ENCODE assay signal across 17 cellular contexts in genomic region chr17:48760411-48760810, GRCh38. TPM values are rescaled to one million over a fixed set of nuclear protein-coding genes. Genes with fewer than 3 reads are reported as not detected.
"Had no signal": no experiment of that assay in that cellular context is flagged by ENCODE, and none has a peak within 500 bp of the region (broad histone marks: within the 10 kb centered on the region; RNA-seq: fewer than 3 reads in every experiment).

No MANE protein-coding gene starts in this region.

- H3K36me3 ChIP-seq: left ventricle myocardium inferior, ovary had no signal

- H3K36me3 Mint-ChIP-seq: stimulated activated effector memory CD8-positive, alpha-beta T cell treated with anti-CD3 and anti-CD28 coated beads, Interleukin-12 subunit alpha, Interleukin-12 subunit beta, amount 100 ng/mL, for 72 hours had no signal

- DNase-seq: activated CD4-positive, alpha-beta T cell treated with anti-CD3 and anti-CD28 coated beads, Interleukin-2, amount 50 U/mL, for 4 hours; activated CD4-positive, CD25-positive, alpha-beta regulatory T cell treated with anti-CD3 and anti-CD28 coated beads, Interleukin-2, amount 50 U/mL, for 72 hours; activated gamma-delta T cell; activated T-cell treated with anti-CD3 and anti-CD28 coated beads, Interleukin-2, amount 50 U/mL, for 24 hours; cerebellar nuclear complex; dorsolateral prefrontal cortex; left ventricle myocardium inferior; mesenchymal stem cell; trophoblast cell had no signal

- H3K27me3 ChIP-seq: ovary had no signal

- H3K4me3 Mint-ChIP-seq: activated naive CD8-positive, alpha-beta T cell; activated T-cell treated with anti-CD3 and anti-CD28 coated beads, Interleukin-2, amount 50 U/mL, for 24 hours; neural crest cell; stimulated activated effector memory CD8-positive, alpha-beta T cell treated with anti-CD3 and anti-CD28 coated beads, Interleukin-12 subunit alpha, Interleukin-12 subunit beta, amount 100 ng/mL, for 72 hours had no signal

- ATAC-seq: stimulated activated effector memory CD8-positive, alpha-beta T cell treated with anti-CD3 and anti-CD28 coated beads, Interleukin-12 subunit alpha, Interleukin-12 subunit beta, amount 100 ng/mL, for 72 hours had no signal

- H3K27ac ChIP-seq: dorsolateral prefrontal cortex, left ventricle myocardium inferior, ovary had no signal

- H3K4me3 ChIP-seq: dorsolateral prefrontal cortex, left ventricle myocardium inferior, ovary, smooth muscle cell had no signal

- H3K27ac Mint-ChIP-seq: activated naive CD8-positive, alpha-beta T cell; activated T-cell treated with anti-CD3 and anti-CD28 coated beads, Interleukin-2, amount 50 U/mL, for 24 hours; stimulated activated effector memory CD8-positive, alpha-beta T cell treated with anti-CD3 and anti-CD28 coated beads, Interleukin-12 subunit alpha, Interleukin-12 subunit beta, amount 100 ng/mL, for 72 hours had no signal

- H3K4me1 Mint-ChIP-seq: neural crest cell; stimulated activated effector memory CD8-positive, alpha-beta T cell treated with anti-CD3 and anti-CD28 coated beads, Interleukin-12 subunit alpha, Interleukin-12 subunit beta, amount 100 ng/mL, for 72 hours had no signal

- H3K9me3 Mint-ChIP-seq: activated T-cell treated with anti-CD3 and anti-CD28 coated beads, Interleukin-2, amount 50 U/mL, for 24 hours; neural crest cell; stimulated activated effector memory CD8-positive, alpha-beta T cell treated with anti-CD3 and anti-CD28 coated beads, Interleukin-12 subunit alpha, Interleukin-12 subunit beta, amount 100 ng/mL, for 72 hours had no signal

- H3K9me3 ChIP-seq: left ventricle myocardium inferior, ovary had no signal

RNA-seq across cellular contexts. Expression of gene HOXB13, which starts 31.9 kb away (rescaled TPM):
- total RNA-seq: dorsolateral prefrontal cortex; left ventricle myocardium inferior; neural crest cell; T-helper 1 cell treated with Interleukin-12 subunit alpha and Interleukin-12 subunit beta and Interleukin-4 antibody, amounts not matched to agents 30 ng/mL and 1 ng/mL, for 36 hours had no signal

RNA-seq across cellular contexts. Expression of gene PRAC2, which starts 37.4 kb away (rescaled TPM):
- total RNA-seq: dorsolateral prefrontal cortex; left ventricle myocardium inferior; myocyte; neural crest cell; ovary; T-helper 1 cell treated with Interleukin-12 subunit alpha and Interleukin-12 subunit beta and Interleukin-4 antibody, amounts not matched to agents 30 ng/mL and 1 ng/mL, for 36 hours had no signal

RNA-seq across cellular contexts. Expression of gene PRAC1, which starts 38.1 kb away (rescaled TPM):
- total RNA-seq: dorsolateral prefrontal cortex; left ventricle myocardium inferior; myocyte; neural crest cell; ovary; smooth muscle cell; subcutaneous adipose tissue; T-helper 1 cell treated with Interleukin-12 subunit alpha and Interleukin-12 subunit beta and Interleukin-4 antibody, amounts not matched to agents 30 ng/mL and 1 ng/mL, for 36 hours had no signal

RNA-seq across cellular contexts. Expression of gene TTLL6, which starts 56.6 kb away (rescaled TPM):
- total RNA-seq: left ventricle myocardium inferior; myocyte; smooth muscle cell; T-helper 1 cell treated with Interleukin-12 subunit alpha and Interleukin-12 subunit beta and Interleukin-4 antibody, amounts not matched to agents 30 ng/mL and 1 ng/mL, for 36 hours had no signal
